In genomic region chr14:103539056-103539825, GRCh38 we compare ENCODE assay signal across 13 cellular contexts. TPM values are rescaled to one million over a fixed set of nuclear protein-coding genes. Genes with fewer than 3 reads are reported as not detected.
DNase-seq lines count a peak whose midpoint lies in the region; ATAC-seq and TF ChIP-seq lines count a peak whose summit lies in the region.
"Had no signal": no experiment of that assay in that cellular context is flagged by ENCODE, and none has a peak within 500 bp of the region (broad histone marks: within the 10 kb centered on the region; RNA-seq: fewer than 3 reads in every experiment).

No MANE protein-coding gene starts in this region.

- H3K9me3 Mint-ChIP-seq in Caco-2 (ENCODE audit: unreplicated experiment) = no peaks in the 10 kb centered on the region
- H3K9me3 Mint-ChIP-seq: CD4-positive, alpha-beta memory T cell; WTC11 had no signal

- intact Hi-C loops in Caco-2 (cut with micrococcal nuclease; ENCODE audit: unreplicated experiment) = no loop called here
- intact Hi-C loops in PC-3 (cut with micrococcal nuclease) = no loop called here
- intact Hi-C loops in esophagus squamous epithelium (cut with DNase I) = no loop called here
- intact Hi-C loops in sigmoid colon (cut with DNase I) = no loop called here

- peak overlapping the region; percentile 96 for H3K27ac ChIP-seq in PC-3 (ENCODE audit: low read length)
- peak overlapping the region; percentile 46 to 87 (median 75) for H3K27ac ChIP-seq in esophagus squamous epithelium
- peak overlapping the region; percentile 92 to 98 (median 94) for H3K27ac ChIP-seq in sigmoid colon

- TF ChIP-seq POLR2A in esophagus squamous epithelium (IDR thresholded peaks at IDR 0.05) (no peak), sigmoid colon (IDR thresholded peaks at IDR 0.05) (no peak)

- H3K36me3 Mint-ChIP-seq in Caco-2 (ENCODE audit: insufficient read depth, unreplicated experiment) = peaks cover 16% of the 10 kb centered on the region
- H3K36me3 Mint-ChIP-seq: CD4-positive, alpha-beta memory T cell; WTC11 had no signal

- H3K36me3 ChIP-seq in Caco-2 (ENCODE audit: control insufficient read depth, insufficient read depth, low read length) (no peaks in the 10 kb centered on the region; the same call in 1 of the 2 replicates), PC-3 (ENCODE audit: low read depth, low read length) (no peaks in the 10 kb centered on the region; the same call in 1 of the 2 replicates), esophagus squamous epithelium (peaks cover 0 to 17% (median 4%) of the 10 kb centered on the region in 3 donors), sigmoid colon (peaks cover 0 to 6% (median 0%) of the 10 kb centered on the region in 4 donors)

- no peaks in the 10 kb centered on the region for H3K27me3 Mint-ChIP-seq in Caco-2 (ENCODE audit: insufficient read depth, unreplicated experiment)
- H3K27me3 Mint-ChIP-seq: CD4-positive, alpha-beta memory T cell had no signal

- H2AFZ ChIP-seq in PC-3 (ENCODE audit: low read length) = no peak overlapping the region

- no peak for TF ChIP-seq EP300 in sigmoid colon (IDR thresholded peaks at IDR 0.05)

- POLR2A ChIA-PET in Caco-2 (lab: Charles Lee) (interaction anchor here (0.7 kb wide), 1 partner anchor 1476 kb away, joined by 4 read pairs; no protein-coding TSS in a partner anchor), PC-3 (lab: Charles Lee; ENCODE audit: unreplicated experiment) (interaction anchor here (0.6 kb wide), 1 partner anchor 119 kb away, joined by 3 read pairs; no protein-coding TSS in a partner anchor)

- peak overlapping the region; percentile 47 for H3K4me2 ChIP-seq in PC-3 (ENCODE audit: low read length)

- H4K20me1 ChIP-seq in PC-3 (ENCODE audit: low read length) = no peaks in the 10 kb centered on the region

- no peaks in the 10 kb centered on the region for H3K4me1 Mint-ChIP-seq in Caco-2 (ENCODE audit: low read depth, unreplicated experiment)

- no peak overlapping the region for H3K9ac ChIP-seq in PC-3 (ENCODE audit: low read length)

- BruUV-seq in Caco-2 (replicated peaks; lab: Mats Ljungman, UMichigan) = no TSS peak
- TSS peak; percentile 90 for BruUV-seq in PC-3 (replicated peaks; lab: Mats Ljungman, UMichigan)

- no peaks in the 10 kb centered on the region for H3K79me2 ChIP-seq in PC-3 (ENCODE audit: low read length)

- TF ChIP-seq CTCF in Caco-2 (IDR thresholded peaks at IDR 0.05; ENCODE audit: insufficient read depth in 1 of 2, low read depth in 1 of 2, low read length in 1 of 2, severe bottlenecking in 1 of 2, unreplicated experiment in 1 of 2) = peak in 1 of 2 experiments; percentile 3
- no peak; the same call in 1 of the 2 replicates for TF ChIP-seq CTCF in PC-3 (conservative IDR thresholded peaks at IDR 0.05; ENCODE audit: low read depth, low read length)
- peak in 1 of 6 experiments; percentile 9 for TF ChIP-seq CTCF in esophagus squamous epithelium (IDR thresholded peaks at IDR 0.05)
- no peak for TF ChIP-seq CTCF in sigmoid colon (IDR thresholded peaks at IDR 0.05)

- H3K4me1 ChIP-seq in Caco-2 = peaks cover 6% of the 10 kb centered on the region
- peaks cover 47% of the 10 kb centered on the region for H3K4me1 ChIP-seq in PC-3 (ENCODE audit: insufficient read depth, low read length)
- H3K4me1 ChIP-seq in esophagus squamous epithelium = peaks cover 53 to 88% (median 75%) of the 10 kb centered on the region in 3 donors
- H3K4me1 ChIP-seq in sigmoid colon = peaks cover 0 to 97% (median 91%) of the 10 kb centered on the region in 4 donors

- H3K9me3 ChIP-seq in Caco-2 = no peaks in the 10 kb centered on the region
- no peaks in the 10 kb centered on the region for H3K9me3 ChIP-seq in PC-3 (ENCODE audit: low read length)
- H3K9me3 ChIP-seq in esophagus squamous epithelium = no peaks in the 10 kb centered on the region
- no peaks in the 10 kb centered on the region for H3K9me3 ChIP-seq in sigmoid colon

- H3K4me3 ChIP-seq in Caco-2 (ENCODE audit: low read depth, low read length) = no peak overlapping the region
- no peak overlapping the region for H3K4me3 ChIP-seq in PC-3 (ENCODE audit: low read length)
- no peak overlapping the region for H3K4me3 ChIP-seq in esophagus squamous epithelium
- no peak overlapping the region for H3K4me3 ChIP-seq in sigmoid colon
- H3K4me3 ChIP-seq: skin epidermis had no signal

- no peak for DNase-seq in Caco-2
- DNase-seq in PC-3 = peak; percentile 34
- no peak for DNase-seq in esophagus squamous epithelium (lab: John Stamatoyannopoulos, UW)
- DNase-seq in sigmoid colon = no peak
- no peak for DNase-seq in activated naive CD4-positive, alpha-beta T cell treated with anti-CD3 and anti-CD28 coated beads, Interleukin-2, amount 50 U/mL, for 16 hours
- DNase-seq in NCI-H1092 (lab: John Stamatoyannopoulos, UW) = no peak
- DNase-seq: CD4-positive, alpha-beta memory T cell; cortex of kidney; NCI-H1417 treated with DMSO at 0.1 percent for 48 hours had no signal

- CTCF ChIA-PET in Caco-2 (lab: Charles Lee) = interaction anchor here (0.8 to 1.6 kb wide), 3 partner anchors 11 to 21 kb away, joined by 3 to 9 read pairs (median 3); partner anchors contain the start of gene TRMT61A
- CTCF ChIA-PET in PC-3 (lab: Charles Lee) = no interaction called here

- no peaks in the 10 kb centered on the region for H3K9me2 ChIP-seq in PC-3 (replicated peaks; ENCODE audit: low read length)

- no peak for ATAC-seq in PC-3
- ATAC-seq in HG03439 (IDR thresholded peaks at IDR 0.05; ENCODE audit: unreplicated experiment) = no peak
- ATAC-seq in HG03432 (IDR thresholded peaks at IDR 0.05; ENCODE audit: unreplicated experiment) = no peak
- ATAC-seq: WTC11 had no signal

- H3K27me3 ChIP-seq in Caco-2 (replicated peaks; ENCODE audit: control insufficient read depth, insufficient read depth, low read length) (no peaks in the 10 kb centered on the region), PC-3 (ENCODE audit: low read length) (no peaks in the 10 kb centered on the region), esophagus squamous epithelium (no peaks in the 10 kb centered on the region), sigmoid colon (no peaks in the 10 kb centered on the region)

- no peak overlapping the region for H3K4me3 Mint-ChIP-seq in Caco-2 (ENCODE audit: unreplicated experiment)
- H3K4me3 Mint-ChIP-seq: WTC11 had no signal

- 77 to 83% methylated on average over 20 to 24 of the region's 28 CpGs for WGBS in esophagus squamous epithelium, 2 donors
- 71 to 76% methylated on average over 28 of the region's 28 CpGs for WGBS in sigmoid colon, 2 donors

- H3F3A ChIP-seq in PC-3 (ENCODE audit: low read length, unreplicated experiment) = no peaks in the 10 kb centered on the region

- H3K27ac Mint-ChIP-seq in Caco-2 (ENCODE audit: unreplicated experiment) = peak overlapping the region; percentile 42
- H3K27ac Mint-ChIP-seq: CD4-positive, alpha-beta memory T cell; WTC11 had no signal

RNA-seq across cellular contexts. Expression of gene TRMT61A, which starts 10.2 kb away (rescaled TPM):
- total RNA-seq in Caco-2 (2022) (20.8 and 22.3 TPM in 2 replicates), PC-3 (2014; rRNA removed) (51.2 and 72.9 TPM in 2 replicates), esophagus squamous epithelium (10 to 100 TPM in 2 of 4 donors, 1 to 10 TPM in 2; 7.7 to 20.6 (median 9.9) TPM), sigmoid colon (10 to 100 TPM; 20.2 to 27.2 (median 22.7) TPM)
- 10 to 100 TPM in 1 of 3 donors, 1 to 10 TPM in 2; 4.2 to 18.1 (median 8.4) TPM for polyA plus RNA-seq in sigmoid colon

RNA-seq across cellular contexts. Expression of gene CKB, which starts 16.6 kb away (rescaled TPM):
- total RNA-seq in Caco-2 (2022) = 611 and 645 TPM in 2 replicates
- 299 and 324 TPM in 2 replicates for total RNA-seq in PC-3 (2014; rRNA removed)
- 100 to 1,000 TPM in 1 of 4 donors, 10 to 100 TPM in 3; 27.2 to 204 (median 37.6) TPM for total RNA-seq in esophagus squamous epithelium
- 1,000 to 10,000 TPM; 1,303 to 1,696 (median 1,494) TPM for total RNA-seq in sigmoid colon
- polyA plus RNA-seq in sigmoid colon = 1,000 to 10,000 TPM in 2 of 3 donors, 100 to 1,000 TPM in 1; 905 to 2,176 (median 1,086) TPM

RNA-seq across cellular contexts. Expression of gene BAG5, which starts 23.2 kb away (rescaled TPM):
- total RNA-seq in Caco-2 (2022) (28.9 and 31.6 TPM in 2 replicates), PC-3 (2014; rRNA removed) (28.1 and 33.0 TPM in 2 replicates), esophagus squamous epithelium (10 to 100 TPM; 24.8 to 32.4 (median 28.5) TPM), sigmoid colon (10 to 100 TPM; 18.6 to 27.1 (median 24.9) TPM)
- polyA plus RNA-seq in sigmoid colon = 10 to 100 TPM; 13.2 to 15.6 (median 14.6) TPM

RNA-seq across cellular contexts. Expression of gene COA8, which starts 23.5 kb away (rescaled TPM):
- total RNA-seq in Caco-2 (2022) (40.6 and 50.7 TPM in 2 replicates), PC-3 (2014; rRNA removed) (52.7 and 62.3 TPM in 2 replicates), esophagus squamous epithelium (10 to 100 TPM; 18.2 to 28.7 (median 22.7) TPM), sigmoid colon (10 to 100 TPM; 35.7 to 39.0 (median 37.5) TPM)
- 10 to 100 TPM; 33.9 to 67.3 (median 65.7) TPM for polyA plus RNA-seq in sigmoid colon
